Comparison of ENCODE assay signal across 24 cellular contexts in the genomic region with DNA sequence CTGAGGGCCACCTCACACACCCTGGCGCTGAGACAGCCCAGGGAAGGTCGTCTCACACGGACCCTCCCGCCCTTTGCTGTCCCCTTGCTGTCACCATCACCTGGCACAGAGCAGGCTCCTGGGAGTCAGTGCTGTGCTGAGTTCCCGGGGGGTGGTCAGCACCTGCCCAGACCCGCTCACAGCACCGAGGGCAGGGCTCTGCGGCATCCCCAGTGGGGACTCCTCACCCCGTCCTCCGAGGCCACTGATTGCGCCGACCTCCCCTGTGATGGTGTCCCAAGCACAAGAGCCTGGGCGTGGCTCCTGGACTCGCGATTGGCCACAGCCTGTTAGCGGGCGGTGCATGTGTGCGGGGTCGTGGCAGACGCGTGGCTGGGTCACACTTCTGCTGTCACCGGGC.
"Had no signal": no experiment of that assay in that cellular context is flagged by ENCODE, and none has a peak within 500 bp of the region (broad histone marks: within the 10 kb centered on the region; RNA-seq: fewer than 3 reads in every experiment).

No MANE protein-coding gene starts in this region.

- H3K9me3 Mint-ChIP-seq: activated naive CD8-positive, alpha-beta T cell treated with anti-CD3 and anti-CD28 coated beads, Interleukin-2, amount 10 ng/mL, durations not matched to agents 7 days and 5 days; central memory CD8-positive, alpha-beta T cell; naive thymus-derived CD8-positive, alpha-beta T cell; stimulated activated effector memory CD8-positive, alpha-beta T cell treated with anti-CD3 and anti-CD28 coated beads, Interleukin-12 subunit alpha, Interleukin-12 subunit beta, amount 100 ng/mL, for 72 hours had no signal

- H3K27me3 Mint-ChIP-seq: activated naive CD8-positive, alpha-beta T cell treated with anti-CD3 and anti-CD28 coated beads, Interleukin-2, amount 10 ng/mL, durations not matched to agents 7 days and 5 days; central memory CD8-positive, alpha-beta T cell; naive thymus-derived CD8-positive, alpha-beta T cell had no signal

- ATAC-seq: left lung; mucosa of descending colon; naive thymus-derived CD8-positive, alpha-beta T cell; stimulated activated effector memory CD8-positive, alpha-beta T cell treated with anti-CD3 and anti-CD28 coated beads, Interleukin-12 subunit alpha, Interleukin-12 subunit beta, amount 100 ng/mL, for 72 hours had no signal

- H3K27ac ChIP-seq: brain microvascular endothelial cell, coronary artery, esophagus squamous epithelium, hepatocyte, left lung, vagina had no signal

- H3K27me3 ChIP-seq: brain microvascular endothelial cell, esophagus squamous epithelium, hepatocyte, left lung, tibial nerve, vagina had no signal

- H3K27ac Mint-ChIP-seq: activated naive CD8-positive, alpha-beta T cell treated with anti-CD3 and anti-CD28 coated beads, Interleukin-2, amount 10 ng/mL, durations not matched to agents 7 days and 5 days; stimulated activated effector memory CD8-positive, alpha-beta T cell treated with anti-CD3 and anti-CD28 coated beads, Interleukin-12 subunit alpha, Interleukin-12 subunit beta, amount 100 ng/mL, for 72 hours had no signal

- H3K4me2 ChIP-seq: hepatocyte had no signal

- H3K9me3 ChIP-seq: esophagus squamous epithelium, left lung, mucosa of descending colon, tibial nerve, vagina had no signal

- H2AFZ ChIP-seq: hepatocyte had no signal

- H3K36me3 ChIP-seq: brain microvascular endothelial cell, vagina had no signal

- H3K4me3 Mint-ChIP-seq: activated naive CD8-positive, alpha-beta T cell treated with anti-CD3 and anti-CD28 coated beads, Interleukin-2, amount 10 ng/mL, durations not matched to agents 7 days and 5 days; central memory CD8-positive, alpha-beta T cell; naive thymus-derived CD8-positive, alpha-beta T cell; stimulated activated effector memory CD8-positive, alpha-beta T cell treated with anti-CD3 and anti-CD28 coated beads, Interleukin-12 subunit alpha, Interleukin-12 subunit beta, amount 100 ng/mL, for 72 hours had no signal

- H3K79me2 ChIP-seq: hepatocyte had no signal

- H3K4me1 Mint-ChIP-seq: central memory CD8-positive, alpha-beta T cell had no signal

- H3K4me3 ChIP-seq: coronary artery, esophagus squamous epithelium, hepatocyte, left lung, mucosa of descending colon, tibial nerve, vagina had no signal

- FAIRE-seq: endothelial cell of umbilical vein, kidney had no signal

- DNase-seq: activated CD4-positive, alpha-beta T cell treated with anti-CD3 and anti-CD28 coated beads, Interleukin-2, amount 50 U/mL, for 48 hours; activated CD4-positive, CD25-positive, alpha-beta regulatory T cell treated with anti-CD3 and anti-CD28 coated beads, Interleukin-2, amount 50 U/mL, for 72 hours; activated effector memory CD4-positive, alpha-beta T cell treated with anti-CD3 and anti-CD28 coated beads, Interleukin-2, amount 50 U/mL, for 16 hours; activated naive CD8-positive, alpha-beta T cell treated with anti-CD3 and anti-CD28 coated beads, Interleukin-2, amount 10 ng/mL, durations not matched to agents 7 days and 5 days; activated T-cell treated with anti-CD3 and anti-CD28 coated beads, Interleukin-2, amount 50 U/mL, for 48 hours; anterior cingulate cortex; brain microvascular endothelial cell; effector CD8-positive, alpha-beta T cell; esophagus squamous epithelium; kidney; mammary epithelial cell; mucosa of descending colon; naive thymus-derived CD8-positive, alpha-beta T cell; stimulated activated CD4-positive, alpha-beta T cell treated with anti-CD3 and anti-CD28 coated beads, Interleukin-12 subunit alpha, Interleukin-12 subunit beta, amount 100 ng/mL, for 4 hours; stimulated activated CD4-positive, alpha-beta T cell treated with anti-CD3 and anti-CD28 coated beads, Interleukin-2, amount 100 ng/mL, for 24 hours; substantia nigra had no signal
